ENCODE assay signal across 8 cellular contexts in the genomic region with DNA sequence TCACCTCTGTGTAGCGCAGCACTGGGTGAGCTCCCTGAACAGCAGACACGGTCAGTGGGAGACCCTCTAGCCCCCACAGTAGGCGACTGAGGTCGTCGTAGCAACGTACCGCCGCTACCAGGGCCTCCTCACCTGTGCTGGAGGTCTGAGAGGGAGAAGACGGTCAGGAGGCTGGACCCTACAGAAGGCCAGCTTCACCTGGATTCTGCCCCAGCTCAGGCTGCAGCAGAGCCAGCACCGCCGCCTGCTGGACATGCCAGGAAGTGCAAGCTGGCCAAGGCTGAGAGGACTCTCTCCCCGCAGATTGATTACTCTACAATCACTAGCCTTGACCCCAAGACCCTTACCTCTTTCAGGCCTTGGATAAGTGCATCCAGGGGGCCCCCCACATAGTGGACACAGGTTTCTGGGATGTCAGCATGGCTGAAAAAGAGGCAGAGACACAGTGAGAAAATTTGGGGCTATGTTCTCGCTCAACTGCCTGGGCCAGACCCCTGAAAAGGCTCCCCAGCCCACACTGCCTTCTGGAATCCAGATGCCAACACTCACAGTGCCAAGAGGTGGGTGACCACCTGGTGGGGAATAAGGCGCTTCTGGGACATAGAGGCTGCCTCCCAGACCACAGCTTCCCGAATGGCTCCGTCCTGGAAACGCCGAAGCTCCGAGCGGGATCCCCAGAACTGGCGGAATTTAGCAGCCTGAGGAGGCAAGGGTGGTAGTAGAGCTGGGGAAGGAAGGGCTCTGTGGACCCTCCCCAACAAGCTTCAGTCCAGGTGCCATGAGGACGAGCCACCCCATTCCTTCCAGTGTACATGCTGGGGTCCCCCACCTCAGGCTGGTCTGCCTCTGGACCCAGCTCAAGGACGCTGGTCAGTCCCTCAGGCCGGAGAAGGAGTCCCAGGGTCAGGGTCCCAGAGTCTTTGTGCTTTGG. TPM values are rescaled to one million over a fixed set of nuclear protein-coding genes. Genes with fewer than 3 reads are reported as not detected.
DNase-seq lines count a peak whose midpoint lies in the region; ATAC-seq and TF ChIP-seq lines count a peak whose summit lies in the region.

No MANE protein-coding gene starts in this region.

- DNase-seq in AG08395 (ENCODE audit: low spot score) (peak; percentile 72), Panc1 (ENCODE audit: low read depth, low spot score) (no peak), glutamatergic neuron (peak; percentile 89), retinal pigment epithelial cell (ENCODE audit: low read depth) (no peak)
- peak; percentile 90 for DNase-seq in activated effector memory CD4-positive, alpha-beta T cell treated with anti-CD3 and anti-CD28 coated beads, Interleukin-2, amount 50 U/mL, for 16 hours

- peaks cover 20% of the 10 kb centered on the region for H3K36me3 ChIP-seq in Panc1 (ENCODE audit: control insufficient read depth, insufficient read depth, low read length)

- H3K27ac ChIP-seq in Panc1 (ENCODE audit: low read length), result no peak overlapping the region

- H3K27me3 ChIP-seq in Panc1 (ENCODE audit: control insufficient read depth, insufficient read depth, low read length), result no peaks in the 10 kb centered on the region

- peaks cover 3% of the 10 kb centered on the region for H3K9me3 Mint-ChIP-seq in glutamatergic neuron (ENCODE audit: unreplicated experiment)

- no peaks in the 10 kb centered on the region for H3K9me3 ChIP-seq in Panc1 (ENCODE audit: control insufficient read depth, insufficient read depth, low read depth, low read length)

- H3K36me3 Mint-ChIP-seq in glutamatergic neuron (ENCODE audit: unreplicated experiment), result no peaks in the 10 kb centered on the region

- H3K27ac Mint-ChIP-seq in glutamatergic neuron (ENCODE audit: unreplicated experiment), result peak overlapping the region; percentile 43

- H3K4me3 Mint-ChIP-seq in glutamatergic neuron (ENCODE audit: unreplicated experiment), result no peak overlapping the region

- peaks cover 4% of the 10 kb centered on the region for H3K27me3 Mint-ChIP-seq in glutamatergic neuron (ENCODE audit: unreplicated experiment)

- POLR2A ChIA-PET in Panc1 (lab: Charles Lee), result no interaction called here

- 0 out of 2 replicates have a peak, but pooled peaks cover under 1% of the 10 kb centered on the region for H3K4me1 ChIP-seq in Panc1 (ENCODE audit: control insufficient read depth, insufficient read depth, low read length)

- no peaks in the 10 kb centered on the region for H3K4me1 Mint-ChIP-seq in glutamatergic neuron (ENCODE audit: low read depth, unreplicated experiment)

- CTCF ChIA-PET in Panc1 (lab: Charles Lee), result interaction anchor here (0.5 to 2.5 kb wide), 15 partner anchors 9 to 481 kb away, joined by 3 to 16 read pairs (median 6); a partner anchor contains a TSS

- TF ChIP-seq CTCF in Panc1 (IDR thresholded peaks at IDR 0.05) (no peak), glutamatergic neuron (IDR thresholded peaks at IDR 0.05; ENCODE audit: partially characterized antibody, unreplicated experiment) (peak; percentile 96), retinal pigment epithelial cell (conservative IDR thresholded peaks at IDR 0.05; ENCODE audit: low read depth, low read length) (peak; percentile 99)

- intact Hi-C loops in Panc1 (cut with micrococcal nuclease; ENCODE audit: unreplicated experiment), result loop anchor here (5.0 kb wide), 1 partner anchor 60 kb away; no protein-coding TSS in a partner anchor

- BruUV-seq in Panc1 (replicated peaks; lab: Mats Ljungman, UMichigan), result no TSS peak

- no peak overlapping the region for H3K4me3 ChIP-seq in Panc1 (ENCODE audit: low read depth in 2 of 2, low read length in 2 of 2)
- H3K4me3 ChIP-seq in retinal pigment epithelial cell (ENCODE audit: low read length), result no peak overlapping the region

- in situ Hi-C loops in Panc1 (cut with HindIII; ENCODE audit: low pct_unique_long_range_greater_than_20kb, low sequenced_read_pairs), result no loop called here

- ATAC-seq in GM18867 (IDR thresholded peaks at IDR 0.05; ENCODE audit: unreplicated experiment), result peak; percentile 36
- ATAC-seq in Panc1, result peak; percentile 81
- no peak for ATAC-seq in GM18520 (IDR thresholded peaks at IDR 0.05; ENCODE audit: unreplicated experiment)
- ATAC-seq in HG02973 (IDR thresholded peaks at IDR 0.05; ENCODE audit: unreplicated experiment), result no peak

RNA-seq across cellular contexts. Expression of a gene that starts 6.9 kb away (rescaled TPM):
- total RNA-seq in Panc1 (2021; ENCODE audit: unreplicated experiment) (75.1 TPM), glutamatergic neuron (ENCODE audit: unreplicated experiment) (25.6 TPM)
- polyA plus RNA-seq in Panc1 (2012; ENCODE audit: insufficient read length), result 42.0 TPM

RNA-seq across cellular contexts. Expression of a gene that starts 19.4 kb away (rescaled TPM):
- total RNA-seq in Panc1 (2021; ENCODE audit: unreplicated experiment) (1.0 TPM), glutamatergic neuron (ENCODE audit: unreplicated experiment) (2.9 TPM)
- 2.3 TPM for polyA plus RNA-seq in Panc1 (2012; ENCODE audit: insufficient read length)

RNA-seq across cellular contexts. Expression of a gene that starts 57.2 kb away (rescaled TPM):
- total RNA-seq in Panc1 (2021; ENCODE audit: unreplicated experiment) (7.3 TPM), glutamatergic neuron (ENCODE audit: unreplicated experiment) (5.0 TPM)
- 1.2 TPM for polyA plus RNA-seq in Panc1 (2012; ENCODE audit: insufficient read length)

Comparison
In these comparisons a context has a peak if more than half of its experiments do, and no peak if none do; other contexts are left out.
1. DNase-seq: peak in AG08395 (single experiment), activated effector memory CD4-positive, alpha-beta T cell treated with anti-CD3 and anti-CD28 coated beads, Interleukin-2, amount 50 U/mL, for 16 hours (single experiment) and glutamatergic neuron (single experiment); none in Panc1 (single experiment) and retinal pigment epithelial cell (single experiment).
2. ATAC-seq: peak in GM18867 (single experiment) and Panc1 (single experiment); none in GM18520 (single experiment) and HG02973 (single experiment).